Comparison of ENCODE assay signal across 10 cellular contexts in genomic region chr13:113821847-113822246, GRCh38. TPM values are rescaled to one million over a fixed set of nuclear protein-coding genes. Genes with fewer than 3 reads are reported as not detected.
DNase-seq lines count a peak whose midpoint lies in the region; ATAC-seq and TF ChIP-seq lines count a peak whose summit lies in the region.
"Had no signal": no experiment of that assay in that cellular context is flagged by ENCODE, and none has a peak within 500 bp of the region (broad histone marks: within the 10 kb centered on the region; RNA-seq: fewer than 3 reads in every experiment).

No MANE protein-coding gene starts in this region.

- no peak for TF ChIP-seq EP300 in tibial nerve (IDR thresholded peaks at IDR 0.05)

- peaks cover 6% of the 10 kb centered on the region for H3K79me1 ChIP-seq in neuronal stem cell (ENCODE audit: low read depth, low read length)

- 86 to 88% methylated on average over 24 of the region's 24 CpGs for WGBS in esophagus, 2 donors
- WGBS in neuronal stem cell (ENCODE audit: extremely low coverage in 2 of 2, insufficient read length in 2 of 2, insufficient replicate concordance in 1 of 2), 2 donors: no CpG with 5 or more reads among the region's 24 CpGs
- WGBS in tibial nerve, 2 donors: 94 to 95% methylated on average over 21 to 24 of the region's 24 CpGs

- H3K18ac ChIP-seq in neuronal stem cell (ENCODE audit: low read length): peak overlapping the region; percentile 76

- H4K91ac ChIP-seq in neuronal stem cell (ENCODE audit: low read depth, low read length, poor library complexity): no peak overlapping the region

- H3K27me3 ChIP-seq in WERI-Rb-1 (ENCODE audit: insufficient read depth, low read depth, severe bottlenecking) (no peaks in the 10 kb centered on the region), esophagus (ENCODE audit: control insufficient read depth in 1 of 2, insufficient read depth in 2 of 2, low read length in 2 of 2) (no peaks in the 10 kb centered on the region), neuronal stem cell (ENCODE audit: control insufficient read depth in 3 of 3, insufficient read depth in 3 of 3, low read depth in 1 of 3, low read length in 3 of 3) (no peaks in the 10 kb centered on the region), tibial nerve (no peaks in the 10 kb centered on the region)

- peak overlapping the region; percentile 48 for H4K8ac ChIP-seq in neuronal stem cell (ENCODE audit: low read depth, low read length)

- H3K4ac ChIP-seq in neuronal stem cell (ENCODE audit: low read length): no peak overlapping the region

- DNase-seq in WERI-Rb-1: no peak
- no peak for DNase-seq in neuronal stem cell (ENCODE audit: low spot score)
- DNase-seq in tibial nerve (ENCODE audit: low spot score in 2 of 2): no peak
- no peak for DNase-seq in NCI-H510A treated with DMSO at 0.1 percent for 48 hours (lab: John Stamatoyannopoulos, UW)
- DNase-seq: CD4-positive, CD25-positive, alpha-beta regulatory T cell had no signal

- peak overlapping the region; percentile 21 for H3K9ac ChIP-seq in neuronal stem cell (ENCODE audit: low read depth, low read length, poor library complexity)

- TF ChIP-seq POLR2A in tibial nerve (IDR thresholded peaks at IDR 0.05): no peak

- H3K9me3 ChIP-seq in WERI-Rb-1 (ENCODE audit: severe bottlenecking) (no peaks in the 10 kb centered on the region), esophagus (ENCODE audit: control insufficient read depth in 2 of 2, insufficient read depth in 1 of 2, low read depth in 1 of 2, low read length in 1 of 2) (no peaks in the 10 kb centered on the region), neuronal stem cell (replicated peaks in 1 of 2; ENCODE audit: control insufficient read depth in 2 of 2, insufficient read depth in 1 of 2, low read depth in 1 of 2, low read length in 2 of 2) (peaks cover 0 to 2% of the 10 kb centered on the region in 2 donors), tibial nerve (no peaks in the 10 kb centered on the region)

- no peak overlapping the region for H2AFZ ChIP-seq in neuronal stem cell (ENCODE audit: low read length)

- H3K27ac ChIP-seq in WERI-Rb-1 (peak overlapping the region; percentile 26; the same call in 1 of the 2 replicates), esophagus (ENCODE audit: low read depth in 2 of 2, low read length in 1 of 2) (peak overlapping the region; percentile 64 to 87), neuronal stem cell (replicated peaks; ENCODE audit: low read length) (no peak overlapping the region), tibial nerve (peak overlapping the region in 3 of 4 donors; percentile 54 to 79 (median 75))
- H3K27ac ChIP-seq: SK-N-MC had no signal

- no peak overlapping the region for H3K4me2 ChIP-seq in neuronal stem cell (ENCODE audit: insufficient read depth, low read length, poor library complexity, severe bottlenecking)

- H2BK12ac ChIP-seq in neuronal stem cell (ENCODE audit: low read length): peak overlapping the region; percentile 58

- H3K36me3 ChIP-seq in WERI-Rb-1 (peaks cover 55% of the 10 kb centered on the region), esophagus (ENCODE audit: control insufficient read depth in 2 of 2, insufficient read depth in 2 of 2, low read length in 1 of 2) (peaks cover 0 to 35% of the 10 kb centered on the region in 2 donors), neuronal stem cell (replicated peaks in 1 of 2; ENCODE audit: control insufficient read depth in 2 of 2, insufficient read depth in 2 of 2, low read length in 2 of 2) (peaks cover 0 to 5% of the 10 kb centered on the region in 2 donors), tibial nerve (peaks cover 0 to 49% (median 0%) of the 10 kb centered on the region in 3 donors)

- H2AK5ac ChIP-seq in neuronal stem cell (ENCODE audit: low read depth, low read length): peak overlapping the region; percentile 35

- peak overlapping the region; percentile 44 for H3K23ac ChIP-seq in neuronal stem cell (ENCODE audit: low read depth, low read length, poor library complexity)

- peak overlapping the region; percentile 66 for H2BK5ac ChIP-seq in neuronal stem cell (ENCODE audit: low read length)

- TF ChIP-seq CTCF in WERI-Rb-1 (IDR thresholded peaks at IDR 0.05; ENCODE audit: low read depth, low read length) (no peak), tibial nerve (IDR thresholded peaks at IDR 0.05) (no peak)

- H3K4me3 ChIP-seq in WERI-Rb-1 (ENCODE audit: low read depth, low read length) (no peak overlapping the region), esophagus (ENCODE audit: low read depth in 1 of 2, low read length in 2 of 2) (no peak overlapping the region), neuronal stem cell (ENCODE audit: low read length in 2 of 2) (peak overlapping the region in 1 of 2 donors; percentile 41), tibial nerve (no peak overlapping the region)
- H3K4me3 ChIP-seq: SK-N-MC had no signal

- no peak overlapping the region for H2BK120ac ChIP-seq in neuronal stem cell (ENCODE audit: low read depth, low read length)

- no peak overlapping the region for H2BK15ac ChIP-seq in neuronal stem cell (ENCODE audit: low read length)

- ATAC-seq in HG03135 (IDR thresholded peaks at IDR 0.05; ENCODE audit: unreplicated experiment) (no peak), HG03439 (IDR thresholded peaks at IDR 0.05; ENCODE audit: unreplicated experiment) (no peak)
- ATAC-seq: left lobe of liver had no signal

- H3K4me1 ChIP-seq in esophagus (ENCODE audit: control insufficient read depth in 2 of 2, insufficient read depth in 2 of 2, low read length in 1 of 2): peaks cover 17 to 21% of the 10 kb centered on the region in 2 donors
- peaks cover 2 to 16% of the 10 kb centered on the region in 2 donors for H3K4me1 ChIP-seq in neuronal stem cell (ENCODE audit: control insufficient read depth in 2 of 2, insufficient read depth in 1 of 2, low read depth in 1 of 2, low read length in 2 of 2)
- peaks cover 0 to 57% (median 16%) of the 10 kb centered on the region in 4 donors for H3K4me1 ChIP-seq in tibial nerve

- peak overlapping the region; percentile 94 for H3K14ac ChIP-seq in neuronal stem cell (ENCODE audit: low read length)

RNA-seq across cellular contexts. Expression of gene GAS6, which starts 42.0 kb away (rescaled TPM):
- polyA plus RNA-seq in esophagus: 10 to 100 TPM; 47.3 to 56.5 TPM
- 34.2 TPM for polyA plus RNA-seq in neuronal stem cell (2013, experiment 1 of 2)
- polyA plus RNA-seq in neuronal stem cell (2013, experiment 2 of 2): 33.8 TPM
- total RNA-seq in tibial nerve: 100 to 1,000 TPM; 317 to 697 (median 547) TPM
